ENCODE assay signal across 8 cellular contexts in the genomic region with DNA sequence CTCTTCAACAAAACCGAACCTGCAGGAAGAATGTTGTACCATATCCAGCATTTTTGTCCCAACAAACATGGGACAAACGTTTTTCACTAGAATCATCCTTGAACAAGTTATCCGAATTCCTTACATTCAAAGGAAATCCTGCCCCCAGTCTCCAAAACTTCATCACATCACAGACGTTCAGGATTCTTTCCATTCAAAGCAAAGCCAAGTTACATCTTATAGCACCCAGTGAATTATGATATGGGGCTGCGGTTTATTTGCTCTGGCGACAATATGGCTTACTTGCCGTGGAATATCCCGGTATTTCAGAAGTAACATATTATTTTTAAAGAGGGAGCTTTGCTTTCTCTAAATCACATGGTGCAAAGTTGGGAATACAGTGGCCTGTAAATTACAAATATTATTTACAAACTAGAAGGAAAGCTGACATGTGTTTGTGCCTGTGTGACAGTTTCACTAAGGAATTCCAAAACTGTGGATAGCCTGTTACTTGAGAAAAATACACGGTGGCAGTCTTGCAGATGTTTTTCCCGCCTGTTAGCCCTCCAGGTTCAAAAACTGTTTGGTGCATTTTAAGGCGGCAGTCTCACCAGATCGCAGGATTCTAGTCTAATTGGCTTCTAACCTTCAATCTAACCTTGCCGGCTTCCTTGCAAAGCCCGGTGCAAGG. TPM values are rescaled to one million over a fixed set of nuclear protein-coding genes. Genes with fewer than 3 reads are reported as not detected.
DNase-seq lines count a peak whose midpoint lies in the region; ATAC-seq and TF ChIP-seq lines count a peak whose summit lies in the region.

No MANE protein-coding gene starts in this region.

- peaks cover 70% of the 10 kb centered on the region for H3K4me1 Mint-ChIP-seq in stimulated activated naive CD8-positive, alpha-beta T cell treated with anti-CD3 and anti-CD28 coated beads, Interleukin-15, Interleukin-2, amounts not matched to agents 100 ng/mL and 50 ng/mL, for 24 hours (ENCODE audit: low read depth)
- H3K4me1 Mint-ChIP-seq in MCF 10A (ENCODE audit: insufficient read depth, unreplicated experiment), result peaks cover 39% of the 10 kb centered on the region

- no peaks in the 10 kb centered on the region for H3K9me3 Mint-ChIP-seq in stimulated activated naive CD8-positive, alpha-beta T cell treated with anti-CD3 and anti-CD28 coated beads, Interleukin-15, Interleukin-2, amounts not matched to agents 100 ng/mL and 50 ng/mL, for 24 hours
- no peaks in the 10 kb centered on the region for H3K9me3 Mint-ChIP-seq in MCF 10A (ENCODE audit: unreplicated experiment)

- ATAC-seq in stimulated activated naive CD8-positive, alpha-beta T cell treated with anti-CD3 and anti-CD28 coated beads, Interleukin-15, Interleukin-2, amounts not matched to agents 100 U/mL and 50 U/mL, for 24 hours, result no peak
- ATAC-seq in HG02870 (IDR thresholded peaks at IDR 0.05; ENCODE audit: unreplicated experiment), result no peak
- ATAC-seq in HG02885 (IDR thresholded peaks at IDR 0.05; ENCODE audit: poor library complexity, unreplicated experiment), result no peak
- no peak for ATAC-seq in HG02610 (IDR thresholded peaks at IDR 0.05; ENCODE audit: unreplicated experiment)

- H3K4me3 Mint-ChIP-seq in stimulated activated naive CD8-positive, alpha-beta T cell treated with anti-CD3 and anti-CD28 coated beads, Interleukin-15, Interleukin-2, amounts not matched to agents 100 ng/mL and 50 ng/mL, for 24 hours, result peak overlapping the region; percentile 88
- H3K4me3 Mint-ChIP-seq in MCF 10A (ENCODE audit: unreplicated experiment), result peak overlapping the region; percentile 90

- no peaks in the 10 kb centered on the region for H3K9me3 ChIP-seq in mononuclear cell (ENCODE audit: low read depth, low read length)

- peaks cover 35% of the 10 kb centered on the region for H3K36me3 Mint-ChIP-seq in stimulated activated naive CD8-positive, alpha-beta T cell treated with anti-CD3 and anti-CD28 coated beads, Interleukin-15, Interleukin-2, amounts not matched to agents 100 ng/mL and 50 ng/mL, for 24 hours (ENCODE audit: low read depth)
- no peaks in the 10 kb centered on the region for H3K36me3 Mint-ChIP-seq in MCF 10A (ENCODE audit: insufficient read depth, unreplicated experiment)

- no peak for DNase-seq in stimulated activated naive CD8-positive, alpha-beta T cell treated with anti-CD3 and anti-CD28 coated beads, Interleukin-15, Interleukin-2, amounts not matched to agents 100 U/mL and 50 U/mL, for 24 hours
- DNase-seq in MCF 10A (ENCODE audit: unreplicated experiment) (no peak), foreskin melanocyte (no peak)

- intact Hi-C loops in MCF 10A (cut with micrococcal nuclease), result loop anchor here (2.0 to 5.0 kb wide), 3 partner anchors 31 to 241 kb away; no protein-coding TSS in a partner anchor

- CTCF ChIA-PET in MCF 10A (lab: Yijun Ruan, JAX), result interaction anchor here (0.6 to 1.0 kb wide), 3 partner anchors 131 to 190 kb away, joined by 3 to 5 read pairs (median 3); no protein-coding TSS in a partner anchor

- TF ChIP-seq CTCF in MCF 10A (IDR thresholded peaks at IDR 0.05; ENCODE audit: unreplicated experiment), result no peak

- H3K27me3 ChIP-seq in mononuclear cell (ENCODE audit: insufficient read depth, low read length), result no peaks in the 10 kb centered on the region

- H3K4me1 ChIP-seq in mononuclear cell (ENCODE audit: insufficient read depth, low read length), result peaks cover 46% of the 10 kb centered on the region

- peak overlapping the region; percentile 95 for H3K4me3 ChIP-seq in mononuclear cell (ENCODE audit: low read length)

- no peaks in the 10 kb centered on the region for H3K27me3 Mint-ChIP-seq in stimulated activated naive CD8-positive, alpha-beta T cell treated with anti-CD3 and anti-CD28 coated beads, Interleukin-15, Interleukin-2, amounts not matched to agents 100 ng/mL and 50 ng/mL, for 24 hours
- H3K27me3 Mint-ChIP-seq in MCF 10A (ENCODE audit: insufficient read depth, unreplicated experiment), result no peaks in the 10 kb centered on the region

- POLR2A ChIA-PET in MCF 10A (lab: Yijun Ruan, JAX), result interaction anchor here (0.6 to 9.3 kb wide), 36 partner anchors 9 to 196 kb away, joined by 3 to 156 read pairs (median 5); no protein-coding TSS in a partner anchor

- BruUV-seq in MCF 10A (replicated peaks; lab: Mats Ljungman, UMichigan), result TSS peak; percentile 60

- H3K27ac Mint-ChIP-seq in stimulated activated naive CD8-positive, alpha-beta T cell treated with anti-CD3 and anti-CD28 coated beads, Interleukin-15, Interleukin-2, amounts not matched to agents 100 ng/mL and 50 ng/mL, for 24 hours, result peak overlapping the region; percentile 93
- H3K27ac Mint-ChIP-seq in MCF 10A (ENCODE audit: low read depth, unreplicated experiment), result peak overlapping the region; percentile 80

RNA-seq across cellular contexts. Expression of a gene that starts 0.8 kb away (rescaled TPM):
- 114 and 139 TPM in 2 replicates for total RNA-seq in MCF 10A (2022)
- total RNA-seq in mononuclear cell, result 929 TPM
